8 cellular contexts compared by ENCODE assay signal in genomic region chr2:177243073-177243472, GRCh38. TPM values are rescaled to one million over a fixed set of nuclear protein-coding genes. Genes with fewer than 3 reads are reported as not detected.
DNase-seq lines count a peak whose midpoint lies in the region; ATAC-seq, FAIRE-seq and TF ChIP-seq lines count a peak whose summit lies in the region.

No MANE protein-coding gene starts in this region.

- H3K4me3 Mint-ChIP-seq in activated CD4-positive, alpha-beta T cell treated with anti-CD3 and anti-CD28 coated beads for 36 hours = no peak overlapping the region
- H3K4me3 Mint-ChIP-seq in astrocyte (ENCODE audit: unreplicated experiment) (peak overlapping the region; percentile 73), memory B cell (no peak overlapping the region)

- peaks cover 99% of the 10 kb centered on the region for H3K79me2 ChIP-seq in astrocyte (ENCODE audit: insufficient read depth, low read length)

- CTCF ChIA-PET in activated CD4-positive, alpha-beta T cell treated with anti-CD3 and anti-CD28 coated beads for 36 hours (lab: Charles Lee) = interaction anchor here (0.8 to 1.8 kb wide), 2 partner anchors 20 to 260 kb away, joined by 4 to 10 read pairs; no protein-coding TSS in a partner anchor

- H3K27ac ChIP-seq in astrocyte (ENCODE audit: low read depth, low read length) (peak overlapping the region; percentile 94), thoracic aorta (peak overlapping the region; percentile 89 to 97)

- peak overlapping the region; percentile 94 for H3K27ac Mint-ChIP-seq in activated CD4-positive, alpha-beta T cell treated with anti-CD3 and anti-CD28 coated beads for 36 hours
- H3K27ac Mint-ChIP-seq in astrocyte (ENCODE audit: unreplicated experiment) = peak overlapping the region; percentile 98
- H3K27ac Mint-ChIP-seq in memory B cell = peak overlapping the region; percentile 86

- no peaks in the 10 kb centered on the region for H3K27me3 ChIP-seq in astrocyte (ENCODE audit: insufficient read depth, low read length)
- H3K27me3 ChIP-seq in thoracic aorta (replicated peaks; ENCODE audit: insufficient read depth) = no peaks in the 10 kb centered on the region

- intact Hi-C loops in activated CD4-positive, alpha-beta T cell treated with anti-CD3 and anti-CD28 coated beads for 36 hours (cut with DNase I, micrococcal nuclease) = loop anchor here in 1 of 2 experiments (5.0 kb wide), 1 partner anchor 36 kb away; no protein-coding TSS in a partner anchor
- intact Hi-C loops in mucosa of descending colon (cut with DNase I, micrococcal nuclease) = no loop called here

- no peak for ATAC-seq in activated CD4-positive, alpha-beta T cell treated with anti-CD3 and anti-CD28 coated beads for 36 hours
- ATAC-seq in memory B cell (ENCODE audit: low read depth) (no peak), thoracic aorta (ENCODE audit: insufficient number of reproducible peaks, low FRiP score, low read depth) (no peak), mucosa of descending colon (no peak)

- no peak for TF ChIP-seq CTCF in astrocyte (IDR thresholded peaks at IDR 0.05; ENCODE audit: insufficient read depth, low read depth, low read length)
- TF ChIP-seq CTCF in thoracic aorta (IDR thresholded peaks at IDR 0.05) = no peak
- no peak for TF ChIP-seq CTCF in mucosa of descending colon (IDR thresholded peaks at IDR 0.05)

- H3K27me3 Mint-ChIP-seq in activated CD4-positive, alpha-beta T cell treated with anti-CD3 and anti-CD28 coated beads for 36 hours = no peaks in the 10 kb centered on the region
- H3K27me3 Mint-ChIP-seq in astrocyte (ENCODE audit: low read depth, unreplicated experiment) = no peaks in the 10 kb centered on the region
- no peaks in the 10 kb centered on the region for H3K27me3 Mint-ChIP-seq in memory B cell

- no peak for DNase-seq in activated CD4-positive, alpha-beta T cell treated with anti-CD3 and anti-CD28 coated beads for 36 hours
- DNase-seq in activated CD4-positive, alpha-beta T cell treated with anti-CD3 and anti-CD28 coated beads, Interleukin-2, amount 50 U/mL, for 1 hour = no peak
- DNase-seq in astrocyte (ENCODE audit: low read depth) (no peak), memory B cell (ENCODE audit: low spot score in 2 of 2) (no peak), thoracic aorta (ENCODE audit: low spot score) (no peak), DMS 273 treated with DMSO at 0.1 percent for 48 hours (lab: John Stamatoyannopoulos, UW) (no peak), mucosa of descending colon (no peak), OCI-M1 (lab: John Stamatoyannopoulos, UW) (no peak)

- peaks cover 77% of the 10 kb centered on the region for H4K20me1 ChIP-seq in astrocyte (ENCODE audit: insufficient read depth, low read length)

- H3K4me2 ChIP-seq in astrocyte (ENCODE audit: low read length) = peak overlapping the region; percentile 81

- POLR2A ChIA-PET in activated CD4-positive, alpha-beta T cell treated with anti-CD3 and anti-CD28 coated beads for 36 hours (lab: Charles Lee) = no interaction called here

- peaks cover 58% of the 10 kb centered on the region for H3K4me1 ChIP-seq in astrocyte (ENCODE audit: insufficient read depth, low read length)
- peaks cover 85 to 97% of the 10 kb centered on the region in 2 donors for H3K4me1 ChIP-seq in thoracic aorta (ENCODE audit: control insufficient read depth in 1 of 2, low read depth in 2 of 2)
- peaks cover 83% of the 10 kb centered on the region for H3K4me1 ChIP-seq in mucosa of descending colon (ENCODE audit: low read depth)

- H3K36me3 Mint-ChIP-seq in activated CD4-positive, alpha-beta T cell treated with anti-CD3 and anti-CD28 coated beads for 36 hours (ENCODE audit: low read depth) = peaks cover 37% of the 10 kb centered on the region
- H3K36me3 Mint-ChIP-seq in astrocyte (ENCODE audit: low read depth, unreplicated experiment) (peaks cover 3% of the 10 kb centered on the region), memory B cell (peaks cover 6% of the 10 kb centered on the region)

- H3K36me3 ChIP-seq in astrocyte (ENCODE audit: insufficient read depth, low read length) = no peaks in the 10 kb centered on the region
- no peaks in the 10 kb centered on the region for H3K36me3 ChIP-seq in thoracic aorta
- H3K36me3 ChIP-seq in mucosa of descending colon (ENCODE audit: low read depth) = no peaks in the 10 kb centered on the region

- peaks cover 90% of the 10 kb centered on the region for H3K4me1 Mint-ChIP-seq in activated CD4-positive, alpha-beta T cell treated with anti-CD3 and anti-CD28 coated beads for 36 hours
- H3K4me1 Mint-ChIP-seq in astrocyte (ENCODE audit: low read depth, unreplicated experiment) (peaks cover 76% of the 10 kb centered on the region), memory B cell (peaks cover 49% of the 10 kb centered on the region)

- peak overlapping the region; percentile 37 for H3K4me3 ChIP-seq in astrocyte (ENCODE audit: insufficient read depth, low read depth, low read length)
- H3K4me3 ChIP-seq in thoracic aorta = peak overlapping the region; percentile 54
- no peak overlapping the region for H3K4me3 ChIP-seq in mucosa of descending colon

- no peaks in the 10 kb centered on the region for H3K9me3 ChIP-seq in astrocyte (ENCODE audit: insufficient read depth, low read depth, low read length)
- H3K9me3 ChIP-seq in thoracic aorta = no peaks in the 10 kb centered on the region
- no peaks in the 10 kb centered on the region for H3K9me3 ChIP-seq in mucosa of descending colon

- H3K9me3 Mint-ChIP-seq in activated CD4-positive, alpha-beta T cell treated with anti-CD3 and anti-CD28 coated beads for 36 hours (ENCODE audit: low read depth) = no peaks in the 10 kb centered on the region
- H3K9me3 Mint-ChIP-seq in astrocyte (ENCODE audit: unreplicated experiment) (no peaks in the 10 kb centered on the region), memory B cell (no peaks in the 10 kb centered on the region)

- FAIRE-seq in astrocyte (lab: Jason Lieb, UNC) = no peak

- no peak overlapping the region for H2AFZ ChIP-seq in astrocyte (ENCODE audit: low read depth, low read length)

- peak overlapping the region; percentile 78 for H3K9ac ChIP-seq in astrocyte (ENCODE audit: low read length)

RNA-seq across cellular contexts. Expression of gene NFE2L2, which starts 21.5 kb away (rescaled TPM):
- 10 to 100 TPM; 56.6 to 81.5 TPM for total RNA-seq in activated CD4-positive, alpha-beta T cell treated with anti-CD3 and anti-CD28 coated beads for 36 hours
- 81.0 and 83.3 TPM in 2 replicates for total RNA-seq in astrocyte
- total RNA-seq in thoracic aorta = 100 to 1,000 TPM in 1 of 2 donors, 10 to 100 TPM in 1; 64.3 to 155 TPM
- 100 to 1,000 TPM in 1 of 3 donors, 10 to 100 TPM in 2; 84.3 to 105 (median 99.1) TPM for total RNA-seq in mucosa of descending colon

RNA-seq across cellular contexts. Expression of gene HNRNPA3, which starts 30.5 kb away (rescaled TPM):
- 100 to 1,000 TPM; 200 to 290 TPM for total RNA-seq in activated CD4-positive, alpha-beta T cell treated with anti-CD3 and anti-CD28 coated beads for 36 hours
- 147 and 184 TPM in 2 replicates for total RNA-seq in astrocyte
- total RNA-seq in thoracic aorta = 10 to 100 TPM; 60.1 to 98.4 TPM
- total RNA-seq in mucosa of descending colon = 100 to 1,000 TPM; 133 to 169 (median 151) TPM
